Comparison of ENCODE assay signal across 10 cellular contexts in the genomic region with DNA sequence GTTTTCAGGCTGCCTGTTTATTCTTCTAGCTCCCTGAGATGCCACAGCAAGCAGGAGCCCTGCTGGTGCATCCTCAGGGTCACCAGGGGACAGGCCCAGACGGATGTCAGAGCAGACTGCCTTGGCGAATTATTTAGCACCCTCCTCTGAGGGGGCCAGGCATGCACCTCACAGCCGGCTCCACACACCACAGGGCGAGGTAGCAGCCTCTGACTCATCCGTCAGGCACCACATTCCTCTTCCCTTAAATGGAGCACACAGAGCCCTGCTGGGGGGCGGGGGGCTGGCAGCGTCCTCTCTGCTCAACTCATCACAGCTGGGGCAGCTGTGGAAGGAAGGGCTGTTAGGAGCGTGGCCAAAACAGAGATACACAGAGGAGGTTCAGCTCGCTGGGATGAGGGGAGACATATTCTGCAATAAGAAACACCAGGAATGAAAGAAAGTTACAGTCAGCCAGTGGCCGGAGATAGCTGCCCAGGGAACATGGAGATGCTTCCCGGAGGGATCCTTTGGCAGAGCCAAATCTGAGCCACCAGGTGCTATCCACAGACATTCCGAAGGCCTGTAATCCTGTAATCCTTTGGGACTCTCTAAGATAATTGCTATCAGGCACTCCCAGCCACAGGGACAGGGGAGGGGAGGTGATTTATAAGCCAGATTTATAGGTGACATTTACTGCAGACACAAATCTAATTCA. TPM values are rescaled to one million over a fixed set of nuclear protein-coding genes. Genes with fewer than 3 reads are reported as not detected.
DNase-seq lines count a peak whose midpoint lies in the region.
"Had no signal": no experiment of that assay in that cellular context is flagged by ENCODE, and none has a peak within 500 bp of the region (broad histone marks: within the 10 kb centered on the region; RNA-seq: fewer than 3 reads in every experiment).

No MANE protein-coding gene starts in this region.

- H3K27ac ChIP-seq in SJSA1 = peak overlapping the region; percentile 36
- peak overlapping the region; percentile 88 for H3K27ac ChIP-seq in trophoblast cell (ENCODE audit: low read depth, low read length)
- H3K27ac ChIP-seq in Karpas-422 (ENCODE audit: low read length) = no peak overlapping the region

- H3K36me3 ChIP-seq in SJSA1 = peaks cover 22% of the 10 kb centered on the region
- H3K36me3 ChIP-seq in trophoblast cell (ENCODE audit: control insufficient read depth in 1 of 2, insufficient read depth in 2 of 2, low read length in 2 of 2) = peaks cover 16 to 28% of the 10 kb centered on the region in 2 experiments
- H3K36me3 ChIP-seq in Karpas-422 (ENCODE audit: insufficient read depth, low read length) = no peaks in the 10 kb centered on the region

- no peak overlapping the region for H4K12ac ChIP-seq in trophoblast cell (ENCODE audit: low read depth, low read length)

- H3K4me2 ChIP-seq in trophoblast cell (ENCODE audit: low read length) (peak overlapping the region; percentile 27), Karpas-422 (ENCODE audit: low read depth, low read length, poor library complexity, severe bottlenecking) (no peak overlapping the region)

- H3K4me1 ChIP-seq in SJSA1 (replicated peaks) = peaks cover 43% of the 10 kb centered on the region
- H3K4me1 ChIP-seq in trophoblast cell (ENCODE audit: control insufficient read depth in 1 of 2, insufficient read depth in 2 of 2, low read length in 2 of 2) = peaks cover 13 to 26% of the 10 kb centered on the region in 2 experiments
- peaks cover 6% of the 10 kb centered on the region for H3K4me1 ChIP-seq in Karpas-422 (ENCODE audit: low read length)

- H3K9me3 ChIP-seq in SJSA1 (replicated peaks) (no peaks in the 10 kb centered on the region), trophoblast cell (ENCODE audit: insufficient read depth, low read depth, low read length) (peaks cover 3% of the 10 kb centered on the region), Karpas-422 (ENCODE audit: low read length) (no peaks in the 10 kb centered on the region)

- H4K91ac ChIP-seq in trophoblast cell (ENCODE audit: low read depth, low read length) = peak overlapping the region; percentile 3

- no peaks in the 10 kb centered on the region for H3K79me2 ChIP-seq in trophoblast cell (ENCODE audit: control insufficient read depth, insufficient read depth, low read length, poor library complexity)
- H3K79me2 ChIP-seq in Karpas-422 (ENCODE audit: low read length) = no peaks in the 10 kb centered on the region

- no peaks in the 10 kb centered on the region for H3K27me3 ChIP-seq in SJSA1 (replicated peaks)
- no peaks in the 10 kb centered on the region for H3K27me3 ChIP-seq in trophoblast cell (ENCODE audit: insufficient read depth, low read length)
- H3K27me3 ChIP-seq in Karpas-422 (ENCODE audit: low read length) = no peaks in the 10 kb centered on the region

- peak overlapping the region; percentile 5 for H2BK5ac ChIP-seq in trophoblast cell (ENCODE audit: low read depth, low read length, poor library complexity)

- H3K4ac ChIP-seq in trophoblast cell (ENCODE audit: low read depth, low read length) = no peak overlapping the region

- no peak overlapping the region for H3K18ac ChIP-seq in trophoblast cell (ENCODE audit: low read length)

- H2BK12ac ChIP-seq in trophoblast cell (ENCODE audit: low read length) = no peak overlapping the region

- H3K4me3 ChIP-seq in SJSA1 (no peak overlapping the region), trophoblast cell (ENCODE audit: low read depth, low read length) (no peak overlapping the region), Karpas-422 (ENCODE audit: low read length) (no peak overlapping the region)

- WGBS in trophoblast cell (ENCODE audit: extremely low coverage, insufficient coverage, insufficient read length) = no CpG with 5 or more reads among the region's 12 CpGs

- no peak overlapping the region for H3K9ac ChIP-seq in trophoblast cell (ENCODE audit: low read length)
- no peak overlapping the region for H3K9ac ChIP-seq in Karpas-422 (ENCODE audit: low read length)

- H3K9me2 ChIP-seq in Karpas-422 (replicated peaks; ENCODE audit: insufficient read depth, low read length) = no peaks in the 10 kb centered on the region

- no peak overlapping the region for H3K23ac ChIP-seq in trophoblast cell (ENCODE audit: low read length)

- peak overlapping the region; percentile 4 for H2BK120ac ChIP-seq in trophoblast cell (ENCODE audit: insufficient read depth, low read length, poor library complexity)

- no peaks in the 10 kb centered on the region for H4K20me1 ChIP-seq in Karpas-422 (ENCODE audit: insufficient read depth, low read depth, low read length)

- H3K14ac ChIP-seq in trophoblast cell (ENCODE audit: low read length) = no peak overlapping the region

- H4K8ac ChIP-seq in trophoblast cell (ENCODE audit: low read depth, low read length) = no peak overlapping the region

- DNase-seq in EL = peak; percentile 98
- DNase-seq in SJSA1 (ENCODE audit: low read depth in 1 of 2, low spot score in 2 of 2) = peak; percentile 94 to 96
- peak; percentile 99 for DNase-seq in glomerular visceral epithelial cell (ENCODE audit: extremely low spot score)
- peak; percentile 14 to 15 for DNase-seq in trophoblast cell
- DNase-seq in activated CD4-positive, alpha-beta T cell treated with anti-CD3 and anti-CD28 coated beads for 4 hours = no peak
- DNase-seq in UCSD-AML1 (lab: John Stamatoyannopoulos, UW; ENCODE audit: unreplicated experiment) = no peak
- DNase-seq in SKM-1 (lab: John Stamatoyannopoulos, UW; ENCODE audit: unreplicated experiment) = no peak
- no peak for DNase-seq in Karpas-422
- DNase-seq: midbrain had no signal

- no peak overlapping the region for H2AFZ ChIP-seq in trophoblast cell (ENCODE audit: insufficient read depth, low read length, poor library complexity)
- no peak overlapping the region for H2AFZ ChIP-seq in Karpas-422 (ENCODE audit: low read length)

- no peak overlapping the region for H2AK5ac ChIP-seq in trophoblast cell (ENCODE audit: low read length)

- peaks cover 2% of the 10 kb centered on the region for H3K79me1 ChIP-seq in trophoblast cell (ENCODE audit: low read length)

RNA-seq across cellular contexts. Expression of gene PRICKLE2, which starts 13.9 kb away (rescaled TPM):
- 9.7 and 18.3 TPM in 2 replicates for total RNA-seq in SJSA1 (2014; rRNA removed; shearing (Covaris generic))
- polyA plus RNA-seq in trophoblast cell (2013) = 24.6 and 25.1 TPM in 2 replicates
- 0.11 TPM in 1 of 2 replicates, not detected in the other for total RNA-seq in Karpas-422 (2014; rRNA removed; shearing (Covaris generic); ENCODE audit: low replicate concordance)
- total RNA-seq: T-helper 1 cell treated with Interleukin-12 subunit alpha and Interleukin-12 subunit beta and Interleukin-4 antibody, amounts not matched to agents 30 ng/mL and 1 ng/mL, for 36 hours had no signal

Comparison
In these comparisons a context has a peak if more than half of its experiments do, and no peak if none do; other contexts are left out.
1. DNase-seq: peak in EL (single experiment), SJSA1 (2 of 2), glomerular visceral epithelial cell (single experiment) and trophoblast cell (2 of 2); none in activated CD4-positive, alpha-beta T cell treated with anti-CD3 and anti-CD28 coated beads for 4 hours (0 of 2), UCSD-AML1 (single experiment), SKM-1 (single experiment) and Karpas-422 (single experiment).